Comparison of ENCODE assay signal across 1 cellular context in genomic region chr9:119318371-119318770, GRCh38.
TF ChIP-seq lines count a peak whose summit lies in the region.

No MANE protein-coding gene starts in this region.

TF ChIP-seq in H1, 55 proteins besides CTCF, POLR2A, EP300 and RAD21:
- TF ChIP-seq TAF7 (optimal IDR thresholded peaks at IDR 0.05; ENCODE audit: borderline replicate concordance, low read depth, low read length) (no peak), KDM4A (IDR thresholded peaks at IDR 0.05; ENCODE audit: low read depth, low read length, severe bottlenecking) (no peak), RBBP5 (IDR thresholded peaks at IDR 0.05; ENCODE audit: borderline replicate concordance, low read depth, low read length) (no peak), POU5F1 (IDR thresholded peaks at IDR 0.05; ENCODE audit: low read depth, low read length) (no peak), E2F6 (IDR thresholded peaks at IDR 0.05) (no peak), SIX5 (IDR thresholded peaks at IDR 0.05; ENCODE audit: low read depth, low read length) (no peak), YY1 (IDR thresholded peaks at IDR 0.05; ENCODE audit: low read depth, low read length) (no peak), CEBPB (IDR thresholded peaks at IDR 0.05; ENCODE audit: low read depth, low read length) (no peak), NANOG (IDR thresholded peaks at IDR 0.05; ENCODE audit: insufficient read depth, low read depth, low read length, poor library complexity, severe bottlenecking) (no peak), ZNF274 (IDR thresholded peaks at IDR 0.05; ENCODE audit: borderline replicate concordance, extremely low read depth, low read length) (no peak), RNF2 (IDR thresholded peaks at IDR 0.05; ENCODE audit: borderline replicate concordance, low read depth, low read length, missing control alignments, poor library complexity, severe bottlenecking) (no peak), SP2 (IDR thresholded peaks at IDR 0.05; ENCODE audit: low read length) (no peak), ASH2L (IDR thresholded peaks at IDR 0.05; ENCODE audit: low read length) (no peak), EGR1 (IDR thresholded peaks at IDR 0.05; ENCODE audit: borderline replicate concordance, low read depth, low read length) (no peak), GABPA (IDR thresholded peaks at IDR 0.05; ENCODE audit: borderline replicate concordance, insufficient read depth, low read length) (no peak), SRF (IDR thresholded peaks at IDR 0.05; ENCODE audit: low read depth, low read length) (no peak), CBX8 (IDR thresholded peaks at IDR 0.05; ENCODE audit: borderline replicate concordance, low read depth, low read length) (no peak)
